In the genomic region with DNA sequence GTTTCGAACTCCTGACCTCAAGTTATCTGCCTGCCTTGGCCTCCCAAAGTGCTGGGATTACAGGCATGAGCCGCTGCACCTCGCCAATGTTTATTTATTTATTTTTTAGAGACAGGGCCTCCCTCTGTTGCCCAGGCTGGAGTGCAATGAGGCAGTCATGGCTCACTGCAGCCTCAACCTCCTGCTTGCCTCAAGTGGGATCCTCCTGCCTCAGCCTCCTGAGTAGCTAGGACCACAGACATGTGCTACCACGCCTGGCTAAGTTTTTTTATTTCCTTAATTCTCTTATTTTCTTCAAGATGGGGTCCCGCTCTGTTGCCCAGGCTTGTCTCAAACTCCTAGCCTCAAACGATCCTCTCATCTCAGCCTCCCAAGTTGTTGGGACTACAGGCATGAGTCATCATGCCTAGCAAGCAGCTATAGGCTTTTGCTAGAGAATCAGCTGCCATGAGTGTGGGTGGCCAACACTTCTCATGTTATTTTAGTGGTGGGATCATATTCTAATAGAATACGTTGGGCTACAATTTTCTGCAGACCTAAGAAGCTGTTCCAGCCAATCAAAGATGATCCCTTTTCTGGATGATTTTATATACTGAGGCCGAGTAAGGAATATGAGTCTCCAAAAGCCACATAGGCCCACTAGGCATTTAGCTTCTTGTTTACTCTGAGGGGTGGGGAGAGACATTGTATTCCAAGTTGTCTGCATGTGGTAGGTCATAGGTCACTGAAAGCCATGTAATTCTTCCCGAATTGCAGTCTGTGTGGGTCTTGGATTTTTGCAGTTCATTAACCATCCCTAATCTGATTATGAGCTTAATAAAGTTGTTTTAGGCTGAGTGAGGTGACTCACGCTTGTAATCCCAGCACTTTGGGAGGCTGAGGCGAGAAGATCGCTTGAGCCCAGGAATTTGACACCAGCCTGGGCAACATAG, we compare ENCODE assay signal across 23 cellular contexts. TPM values are rescaled to one million over a fixed set of nuclear protein-coding genes. Genes with fewer than 3 reads are reported as not detected.
DNase-seq lines count a peak whose midpoint lies in the region; ATAC-seq, FAIRE-seq and TF ChIP-seq lines count a peak whose summit lies in the region.
"Had no signal": no experiment of that assay in that cellular context is flagged by ENCODE, and none has a peak within 500 bp of the region (broad histone marks: within the 10 kb centered on the region; RNA-seq: fewer than 3 reads in every experiment).

No MANE protein-coding gene starts in this region.

- DNase-seq in Daoy (ENCODE audit: low read depth) (peak; percentile 27), NCI-H82 (lab: John Stamatoyannopoulos, UW) (peak; percentile 85), astrocyte (ENCODE audit: low read depth) (no peak), neural progenitor cell (ENCODE audit: low spot score) (peak; percentile 40), natural killer cell (no peak), superior temporal gyrus (ENCODE audit: extremely low spot score) (no peak)
- DNase-seq: C1 segment of cervical spinal cord; CD8-positive, alpha-beta memory T cell; IMR-90; Karpas-422; NCI-H1092 treated with DMSO at 0.1 percent for 48 hours; NCI-H146; NCI-H2029 treated with DMSO at 0.1 percent for 48 hours; NCI-H2171; NCI-H526; NK-92 treated with Interleukin-12 subunit alpha and Interleukin-12 subunit beta, amount 100 ng/mL, for 24 hours; Right ventricle myocardium superior had no signal

- H3K27me3 ChIP-seq in astrocyte (ENCODE audit: insufficient read depth, low read length) (no peaks in the 10 kb centered on the region), neural progenitor cell (no peaks in the 10 kb centered on the region)

- intact Hi-C loops in natural killer cell (cut with micrococcal nuclease), result no loop called here

- H3K4me2 ChIP-seq in astrocyte (ENCODE audit: low read length) (no peak overlapping the region), neural progenitor cell (no peak overlapping the region)

- H3K27ac ChIP-seq in astrocyte (ENCODE audit: low read depth, low read length), result no peak overlapping the region
- H3K27ac ChIP-seq in neural progenitor cell, result no peak overlapping the region
- H3K27ac ChIP-seq: SK-N-MC had no signal

- no peak for FAIRE-seq in astrocyte (lab: Jason Lieb, UNC)
- FAIRE-seq: A204.1, D721Med, RCC 7860 had no signal

- H3K4me3 ChIP-seq in astrocyte (ENCODE audit: insufficient read depth, low read depth, low read length) (no peak overlapping the region), neural progenitor cell (no peak overlapping the region)
- H3K4me3 ChIP-seq: SK-N-MC had no signal

- H3K4me3 Mint-ChIP-seq in astrocyte (ENCODE audit: unreplicated experiment), result peak overlapping the region; percentile 57
- no peak overlapping the region for H3K4me3 Mint-ChIP-seq in neural progenitor cell
- H3K4me3 Mint-ChIP-seq in natural killer cell, result no peak overlapping the region
- H3K4me3 Mint-ChIP-seq: CD8-positive, alpha-beta memory T cell had no signal

- H3K9me3 Mint-ChIP-seq in astrocyte (ENCODE audit: unreplicated experiment), result peaks cover 3% of the 10 kb centered on the region
- peaks cover 3% of the 10 kb centered on the region for H3K9me3 Mint-ChIP-seq in neural progenitor cell
- H3K9me3 Mint-ChIP-seq in natural killer cell, result no peaks in the 10 kb centered on the region
- H3K9me3 Mint-ChIP-seq: CD8-positive, alpha-beta memory T cell had no signal

- H3K79me2 ChIP-seq in astrocyte (ENCODE audit: insufficient read depth, low read length) (no peaks in the 10 kb centered on the region), neural progenitor cell (ENCODE audit: low read depth) (no peaks in the 10 kb centered on the region)

- H2AFZ ChIP-seq in astrocyte (ENCODE audit: low read depth, low read length) (no peak overlapping the region), neural progenitor cell (replicated peaks) (no peak overlapping the region)

- H3K9ac ChIP-seq in astrocyte (ENCODE audit: low read length), result no peak overlapping the region
- no peak overlapping the region for H3K9ac ChIP-seq in neural progenitor cell

- no peaks in the 10 kb centered on the region for H3K36me3 ChIP-seq in astrocyte (ENCODE audit: insufficient read depth, low read length)
- H3K36me3 ChIP-seq in neural progenitor cell, result no peaks in the 10 kb centered on the region

- H4K20me1 ChIP-seq in astrocyte (ENCODE audit: insufficient read depth, low read length) (no peaks in the 10 kb centered on the region), neural progenitor cell (ENCODE audit: low read depth) (no peaks in the 10 kb centered on the region)

- H3K27ac Mint-ChIP-seq in astrocyte (ENCODE audit: unreplicated experiment), result no peak overlapping the region
- no peak overlapping the region for H3K27ac Mint-ChIP-seq in neural progenitor cell
- no peak overlapping the region for H3K27ac Mint-ChIP-seq in natural killer cell
- H3K27ac Mint-ChIP-seq: CD8-positive, alpha-beta memory T cell had no signal

- ATAC-seq in HG03196 (IDR thresholded peaks at IDR 0.05; ENCODE audit: unreplicated experiment) (no peak), natural killer cell (no peak), SK-N-SH treated with all-trans-retinoic acid at 6 μM for 48 hours (no peak)

- H3K36me3 Mint-ChIP-seq in astrocyte (ENCODE audit: low read depth, unreplicated experiment) (peaks cover 3% of the 10 kb centered on the region), neural progenitor cell (no peaks in the 10 kb centered on the region), natural killer cell (no peaks in the 10 kb centered on the region)
- H3K36me3 Mint-ChIP-seq: CD8-positive, alpha-beta memory T cell had no signal

- no peaks in the 10 kb centered on the region for H3K4me1 ChIP-seq in astrocyte (ENCODE audit: insufficient read depth, low read length)
- no peaks in the 10 kb centered on the region for H3K4me1 ChIP-seq in neural progenitor cell

- no peaks in the 10 kb centered on the region for H3K4me1 Mint-ChIP-seq in astrocyte (ENCODE audit: low read depth, unreplicated experiment)
- H3K4me1 Mint-ChIP-seq in neural progenitor cell, result peaks cover 9% of the 10 kb centered on the region
- H3K4me1 Mint-ChIP-seq in natural killer cell, result no peaks in the 10 kb centered on the region
- H3K4me1 Mint-ChIP-seq: CD8-positive, alpha-beta memory T cell had no signal

- H3K9me3 ChIP-seq in astrocyte (ENCODE audit: insufficient read depth, low read depth, low read length) (no peaks in the 10 kb centered on the region), neural progenitor cell (ENCODE audit: low read depth) (no peaks in the 10 kb centered on the region)

- no peaks in the 10 kb centered on the region for H3F3A ChIP-seq in neural progenitor cell (ENCODE audit: low read depth)

- H3K27me3 Mint-ChIP-seq in astrocyte (ENCODE audit: low read depth, unreplicated experiment) (no peaks in the 10 kb centered on the region), neural progenitor cell (ENCODE audit: insufficient read depth, low read depth) (peaks cover 25% of the 10 kb centered on the region), natural killer cell (ENCODE audit: low read depth in 2 of 2) (no peaks in the 10 kb centered on the region)
- H3K27me3 Mint-ChIP-seq: CD8-positive, alpha-beta memory T cell had no signal

- TF ChIP-seq CTCF in astrocyte (IDR thresholded peaks at IDR 0.05; ENCODE audit: insufficient read depth, low read depth, low read length) (no peak), neural progenitor cell (IDR thresholded peaks at IDR 0.05) (no peak), natural killer cell (IDR thresholded peaks at IDR 0.05) (no peak)

TF ChIP-seq in SK-N-SH treated with all-trans-retinoic acid at 6 μM for 48 hours, 23 proteins besides CTCF, POLR2A, EP300 and RAD21:
- no peak for TF ChIP-seq PPARA (CRISPR knock-in tag; IDR thresholded peaks at IDR 0.05; ENCODE audit: borderline replicate concordance)
- no peak for TF ChIP-seq ARNTL (CRISPR knock-in tag; IDR thresholded peaks at IDR 0.05; ENCODE audit: borderline replicate concordance, low read depth)
- no peak for TF ChIP-seq ZFP3 (CRISPR knock-in tag; IDR thresholded peaks at IDR 0.05)

RNA-seq across cellular contexts. Expression of a gene that starts 7.6 kb away (rescaled TPM):
- 146 and 150 TPM in 2 replicates for total RNA-seq in Daoy (2014; rRNA removed; shearing (Covaris generic))
- total RNA-seq in astrocyte (96.1 and 98.0 TPM in 2 replicates), neural progenitor cell (ENCODE audit: low replicate concordance) (59.9 and 75.6 TPM in 2 replicates), natural killer cell (100 to 1,000 TPM in 2 of 3 donors, 10 to 100 TPM in 1; 97.3 to 105 (median 103) TPM)

Comparison
In these comparisons a context has a peak if more than half of its experiments do, and no peak if none do; other contexts are left out.
1. DNase-seq: peak in Daoy (single experiment), NCI-H82 (single experiment) and neural progenitor cell (single experiment); none in astrocyte (single experiment), natural killer cell (single experiment) and superior temporal gyrus (single experiment).